25 cellular contexts compared by ENCODE assay signal in the genomic region with DNA sequence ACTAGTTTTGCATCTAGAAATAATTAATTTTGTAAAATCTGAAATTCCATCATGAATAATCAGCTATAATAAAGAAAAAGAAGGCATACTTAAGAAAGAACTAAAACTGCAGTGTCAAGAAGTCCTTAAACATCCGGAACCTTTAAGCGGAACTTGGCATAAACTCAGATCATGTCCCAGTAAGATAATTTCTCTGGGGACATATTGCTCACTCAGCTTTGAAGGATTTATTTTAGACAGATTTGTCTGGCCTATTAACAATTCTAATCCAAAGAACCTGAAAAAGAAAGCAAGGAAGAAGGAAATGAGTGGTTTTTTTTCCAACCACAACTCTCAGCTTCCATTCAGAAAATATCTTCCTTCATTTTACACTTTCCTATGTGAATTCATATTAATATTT.
DNase-seq lines count a peak whose midpoint lies in the region; ATAC-seq, FAIRE-seq and TF ChIP-seq lines count a peak whose summit lies in the region.
"Had no signal": no experiment of that assay in that cellular context is flagged by ENCODE, and none has a peak within 500 bp of the region (broad histone marks: within the 10 kb centered on the region; RNA-seq: fewer than 3 reads in every experiment).

No MANE protein-coding gene starts in this region.

- 86% methylated on average over 2 of the region's 2 CpGs for WGBS in A549 (ENCODE audit: missing lambda C conversion rate)
- 96% methylated on average over 2 of the region's 2 CpGs for WGBS in hepatocyte (ENCODE audit: low lambda C conversion rate, missing lambda C conversion rate)

- peaks cover 3% of the 10 kb centered on the region for H3K9me3 Mint-ChIP-seq in activated CD4-positive, alpha-beta memory T cell treated with anti-CD3 and anti-CD28 coated beads, Interleukin-2, amount 10 ng/mL, durations not matched to agents 7 days and 5 days

- no peak for TF ChIP-seq RAD21 in A549 (conservative IDR thresholded peaks at IDR 0.05 in 1 of 2, IDR thresholded peaks at IDR 0.05 in 1 of 2)

- H3K79me2 ChIP-seq in hepatocyte: peaks cover 29% of the 10 kb centered on the region

- TF ChIP-seq CTCF in A549 (IDR thresholded peaks at IDR 0.05) (no peak), D721Med (IDR thresholded peaks at IDR 0.05; ENCODE audit: insufficient read depth, missing control alignments) (no peak), hepatocyte (IDR thresholded peaks at IDR 0.05; ENCODE audit: poor library complexity) (no peak), foreskin keratinocyte (conservative IDR thresholded peaks at IDR 0.05) (no peak)

- peak overlapping the region; percentile 40 to 62; a peak in 3 of 6 replicates for H3K27ac ChIP-seq in A549
- peak overlapping the region; percentile 75 for H3K27ac ChIP-seq in hepatocyte
- no peak overlapping the region for H3K27ac ChIP-seq in foreskin keratinocyte
- H3K27ac ChIP-seq: gastroesophageal sphincter, upper lobe of right lung had no signal

- peaks cover 25% of the 10 kb centered on the region; the same call in 2 of the 3 replicates for H3K4me1 ChIP-seq in A549
- no peaks in the 10 kb centered on the region for H3K4me1 ChIP-seq in hepatocyte (ENCODE audit: insufficient read depth)
- H3K4me1 ChIP-seq in foreskin keratinocyte: peaks cover 15% of the 10 kb centered on the region
- H3K4me1 ChIP-seq: upper lobe of right lung had no signal

- H3K27me3 Mint-ChIP-seq in activated CD4-positive, alpha-beta memory T cell treated with anti-CD3 and anti-CD28 coated beads, Interleukin-2, amount 10 ng/mL, durations not matched to agents 7 days and 5 days: no peaks in the 10 kb centered on the region
- H3K27me3 Mint-ChIP-seq: activated CD8-positive, alpha-beta T cell treated with anti-CD3 and anti-CD28 coated beads for 36 hours; CD4-positive, alpha-beta memory T cell had no signal

- ATAC-seq in A549 (no peak), GM19324 (IDR thresholded peaks at IDR 0.05; ENCODE audit: low FRiP score, unreplicated experiment) (no peak), foreskin keratinocyte (no peak)
- ATAC-seq: activated CD4-positive, CD25-positive, alpha-beta regulatory T cell treated with anti-CD3 and anti-CD28 coated beads, Interleukin-2, amount 50 U/mL, for 24 hours; activated CD8-positive, alpha-beta T cell treated with anti-CD3 and anti-CD28 coated beads for 36 hours; gastroesophageal sphincter; upper lobe of right lung had no signal

- no peak for TF ChIP-seq EP300 in A549 (IDR thresholded peaks at IDR 0.05)

- POLR2A ChIA-PET in A549 (lab: Yijun Ruan, JAX): no interaction called here
- POLR2A ChIA-PET in activated CD4-positive, alpha-beta memory T cell treated with anti-CD3 and anti-CD28 coated beads, Interleukin-2, amount 10 ng/mL, durations not matched to agents 7 days and 5 days (lab: Charles Lee): no interaction called here

- no peaks in the 10 kb centered on the region for H3K4me1 Mint-ChIP-seq in activated CD4-positive, alpha-beta memory T cell treated with anti-CD3 and anti-CD28 coated beads, Interleukin-2, amount 10 ng/mL, durations not matched to agents 7 days and 5 days
- H3K4me1 Mint-ChIP-seq: CD4-positive, alpha-beta memory T cell had no signal

- no peaks in the 10 kb centered on the region for H3K9me3 ChIP-seq in A549
- H3K9me3 ChIP-seq in hepatocyte (ENCODE audit: low read depth): no peaks in the 10 kb centered on the region
- H3K9me3 ChIP-seq: gastroesophageal sphincter, upper lobe of right lung had no signal

- no peak overlapping the region for H3K4me3 Mint-ChIP-seq in activated CD4-positive, alpha-beta memory T cell treated with anti-CD3 and anti-CD28 coated beads, Interleukin-2, amount 10 ng/mL, durations not matched to agents 7 days and 5 days
- H3K4me3 Mint-ChIP-seq: activated CD8-positive, alpha-beta T cell treated with anti-CD3 and anti-CD28 coated beads for 36 hours; CD4-positive, alpha-beta memory T cell had no signal

- no peak for FAIRE-seq in A549 (lab: Jason Lieb, UNC)
- peak; percentile 95 for FAIRE-seq in D721Med (lab: Jason Lieb, UNC)
- FAIRE-seq: H54 had no signal

- no peaks in the 10 kb centered on the region for H4K20me1 ChIP-seq in hepatocyte (ENCODE audit: insufficient read depth, poor library complexity, severe bottlenecking)

- H3K4me3 ChIP-seq in A549 (no peak overlapping the region), hepatocyte (no peak overlapping the region)
- H3K4me3 ChIP-seq: gastroesophageal sphincter, upper lobe of right lung had no signal

- H2AFZ ChIP-seq in hepatocyte: no peak overlapping the region

- no peaks in the 10 kb centered on the region for H3K36me3 ChIP-seq in hepatocyte (replicated peaks; ENCODE audit: insufficient read depth, low read depth)
- H3K36me3 ChIP-seq: gastroesophageal sphincter, upper lobe of right lung had no signal

- H3K9me2 ChIP-seq in hepatocyte (replicated peaks; ENCODE audit: insufficient read depth): no peaks in the 10 kb centered on the region

- CTCF ChIA-PET in A549 (lab: Yijun Ruan, JAX): interaction anchor here (1.4 kb wide), 1 partner anchor 71 kb away, joined by 5 read pairs; no protein-coding TSS in a partner anchor
- CTCF ChIA-PET in activated CD4-positive, alpha-beta memory T cell treated with anti-CD3 and anti-CD28 coated beads, Interleukin-2, amount 10 ng/mL, durations not matched to agents 7 days and 5 days (lab: Charles Lee): no interaction called here

- TF ChIP-seq POLR2A in A549 (IDR thresholded peaks at IDR 0.05; ENCODE audit: low read length): no peak

- H3K4me2 ChIP-seq in A549 (no peak overlapping the region; the same call in 2 of the 3 replicates), hepatocyte (no peak overlapping the region)

- no peaks in the 10 kb centered on the region for H3K36me3 Mint-ChIP-seq in activated CD4-positive, alpha-beta memory T cell treated with anti-CD3 and anti-CD28 coated beads, Interleukin-2, amount 10 ng/mL, durations not matched to agents 7 days and 5 days (ENCODE audit: low read depth)
- H3K36me3 Mint-ChIP-seq: CD4-positive, alpha-beta memory T cell had no signal

- DNase-seq in A549 (ENCODE audit: low read depth in 1 of 2, low spot score in 1 of 2) (no peak), D721Med (ENCODE audit: insufficient read length, low spot score) (no peak), astrocyte of the hippocampus (ENCODE audit: low read depth, low spot score) (peak; percentile 2), hepatocyte (ENCODE audit: low spot score) (no peak), foreskin keratinocyte (no peak)
- no peak for DNase-seq in activated CD4-positive, alpha-beta memory T cell treated with anti-CD3 and anti-CD28 coated beads, Interleukin-2, amount 10 ng/mL, durations not matched to agents 7 days and 5 days
- DNase-seq: activated CD8-positive, alpha-beta T cell treated with anti-CD3 and anti-CD28 coated beads for 36 hours; activated gamma-delta T cell treated with Interleukin-2 at 50 U/mL for 16 hours; amniotic stem cell; CD4-positive, alpha-beta memory T cell; central memory CD4-positive, alpha-beta T cell; DMS79; erythroblast; mammary epithelial cell; NCI-H1105; NCI-H2029 treated with DMSO at 0.1 percent for 48 hours; nucleus accumbens; retina; RPMI8226; T-helper 9 cell; upper lobe of right lung had no signal

- no peaks in the 10 kb centered on the region for H3K27me3 ChIP-seq in hepatocyte
- no peaks in the 10 kb centered on the region for H3K27me3 ChIP-seq in foreskin keratinocyte
- H3K27me3 ChIP-seq: gastroesophageal sphincter, upper lobe of right lung had no signal

- H3K27ac Mint-ChIP-seq in activated CD4-positive, alpha-beta memory T cell treated with anti-CD3 and anti-CD28 coated beads, Interleukin-2, amount 10 ng/mL, durations not matched to agents 7 days and 5 days: no peak overlapping the region
- H3K27ac Mint-ChIP-seq: activated CD8-positive, alpha-beta T cell treated with anti-CD3 and anti-CD28 coated beads for 36 hours; CD4-positive, alpha-beta memory T cell had no signal

TF ChIP-seq in A549, 52 proteins besides CTCF, POLR2A, EP300 and RAD21:
- no peak for TF ChIP-seq MYC (IDR thresholded peaks at IDR 0.05; ENCODE audit: borderline replicate concordance, low read length)
- TF ChIP-seq FOXS1 (CRISPR knock-in tag; IDR thresholded peaks at IDR 0.05): no peak
- no peak for TF ChIP-seq FOSL2 (IDR thresholded peaks at IDR 0.05)
- TF ChIP-seq FOSL2 (CRISPR knock-in tag; IDR thresholded peaks at IDR 0.05): no peak
- TF ChIP-seq, protein P1, sequence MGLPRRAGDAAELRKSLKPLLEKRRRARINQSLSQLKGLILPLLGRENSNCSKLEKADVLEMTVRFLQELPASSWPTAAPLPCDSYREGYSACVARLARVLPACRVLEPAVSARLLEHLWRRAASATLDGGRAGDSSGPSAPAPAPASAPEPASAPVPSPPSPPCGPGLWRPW (IDR thresholded peaks at IDR 0.05): no peak
- no peak for TF ChIP-seq PHF8 (IDR thresholded peaks at IDR 0.05; ENCODE audit: borderline replicate concordance, low read depth)
- no peak for TF ChIP-seq EHMT2 (IDR thresholded peaks at IDR 0.05; ENCODE audit: low read depth)
- no peak for TF ChIP-seq ZFP36 (IDR thresholded peaks at IDR 0.05; ENCODE audit: borderline replicate concordance, partially characterized antibody)
